1 cellular context compared by ENCODE assay signal in genomic region chr4:154626793-154627484, GRCh38.
TF ChIP-seq lines count a peak whose summit lies in the region.

No MANE protein-coding gene starts in this region.

TF ChIP-seq in HepG2, 621 proteins besides CTCF, POLR2A, EP300 and RAD21 (continued from another document and continues in another):
- peak; percentile 63 for TF ChIP-seq ZFX (CRISPR knock-in tag; IDR thresholded peaks at IDR 0.05; ENCODE audit: low read depth)
- no peak for TF ChIP-seq MYNN (CRISPR knock-in tag; IDR thresholded peaks at IDR 0.05; ENCODE audit: low read depth)
- TF ChIP-seq GATA4 (IDR thresholded peaks at IDR 0.05; ENCODE audit: borderline replicate concordance, low read depth), result no peak
- TF ChIP-seq MAF1 (CRISPR knock-in tag; IDR thresholded peaks at IDR 0.05; ENCODE audit: borderline replicate concordance), result no peak
- TF ChIP-seq ZNF781 (CRISPR knock-in tag; IDR thresholded peaks at IDR 0.05; ENCODE audit: borderline replicate concordance, not compliant biosample characterization), result no peak
- TF ChIP-seq, protein P1, sequence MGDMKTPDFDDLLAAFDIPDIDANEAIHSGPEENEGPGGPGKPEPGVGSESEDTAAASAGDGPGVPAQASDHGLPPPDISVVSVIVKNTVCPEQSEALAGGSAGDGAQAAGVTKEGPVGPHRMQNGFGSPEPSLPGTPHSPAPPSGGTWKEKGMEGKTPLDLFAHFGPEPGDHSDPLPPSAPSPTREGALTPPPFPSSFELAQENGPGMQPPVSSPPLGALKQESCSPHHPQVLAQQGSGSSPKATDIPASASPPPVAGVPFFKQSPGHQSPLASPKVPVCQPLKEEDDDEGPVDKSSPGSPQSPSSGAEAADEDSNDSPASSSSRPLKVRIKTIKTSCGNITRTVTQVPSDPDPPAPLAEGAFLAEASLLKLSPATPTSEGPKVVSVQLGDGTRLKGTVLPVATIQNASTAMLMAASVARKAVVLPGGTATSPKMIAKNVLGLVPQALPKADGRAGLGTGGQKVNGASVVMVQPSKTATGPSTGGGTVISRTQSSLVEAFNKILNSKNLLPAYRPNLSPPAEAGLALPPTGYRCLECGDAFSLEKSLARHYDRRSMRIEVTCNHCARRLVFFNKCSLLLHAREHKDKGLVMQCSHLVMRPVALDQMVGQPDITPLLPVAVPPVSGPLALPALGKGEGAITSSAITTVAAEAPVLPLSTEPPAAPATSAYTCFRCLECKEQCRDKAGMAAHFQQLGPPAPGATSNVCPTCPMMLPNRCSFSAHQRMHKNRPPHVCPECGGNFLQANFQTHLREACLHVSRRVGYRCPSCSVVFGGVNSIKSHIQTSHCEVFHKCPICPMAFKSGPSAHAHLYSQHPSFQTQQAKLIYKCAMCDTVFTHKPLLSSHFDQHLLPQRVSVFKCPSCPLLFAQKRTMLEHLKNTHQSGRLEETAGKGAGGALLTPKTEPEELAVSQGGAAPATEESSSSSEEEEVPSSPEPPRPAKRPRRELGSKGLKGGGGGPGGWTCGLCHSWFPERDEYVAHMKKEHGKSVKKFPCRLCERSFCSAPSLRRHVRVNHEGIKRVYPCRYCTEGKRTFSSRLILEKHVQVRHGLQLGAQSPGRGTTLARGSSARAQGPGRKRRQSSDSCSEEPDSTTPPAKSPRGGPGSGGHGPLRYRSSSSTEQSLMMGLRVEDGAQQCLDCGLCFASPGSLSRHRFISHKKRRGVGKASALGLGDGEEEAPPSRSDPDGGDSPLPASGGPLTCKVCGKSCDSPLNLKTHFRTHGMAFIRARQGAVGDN (CRISPR knock-in tag; IDR thresholded peaks at IDR 0.05), result peak; percentile 95
- 0 out of 2 replicates have a peak, but pooled peaks have one; percentile 32 for TF ChIP-seq ZXDC (CRISPR knock-in tag; IDR thresholded peaks at IDR 0.05)
- no peak for TF ChIP-seq ZFP1 (CRISPR knock-in tag; IDR thresholded peaks at IDR 0.05)
- TF ChIP-seq RNF2 (conservative IDR thresholded peaks at IDR 0.05; ENCODE audit: low read depth), result no peak
- TF ChIP-seq CCAR2 (optimal IDR thresholded peaks at IDR 0.05; ENCODE audit: low read depth, low read length), result no peak
- no peak for TF ChIP-seq ZNF75D (CRISPR knock-in tag; IDR thresholded peaks at IDR 0.05; ENCODE audit: borderline replicate concordance)
- TF ChIP-seq, protein P2, sequence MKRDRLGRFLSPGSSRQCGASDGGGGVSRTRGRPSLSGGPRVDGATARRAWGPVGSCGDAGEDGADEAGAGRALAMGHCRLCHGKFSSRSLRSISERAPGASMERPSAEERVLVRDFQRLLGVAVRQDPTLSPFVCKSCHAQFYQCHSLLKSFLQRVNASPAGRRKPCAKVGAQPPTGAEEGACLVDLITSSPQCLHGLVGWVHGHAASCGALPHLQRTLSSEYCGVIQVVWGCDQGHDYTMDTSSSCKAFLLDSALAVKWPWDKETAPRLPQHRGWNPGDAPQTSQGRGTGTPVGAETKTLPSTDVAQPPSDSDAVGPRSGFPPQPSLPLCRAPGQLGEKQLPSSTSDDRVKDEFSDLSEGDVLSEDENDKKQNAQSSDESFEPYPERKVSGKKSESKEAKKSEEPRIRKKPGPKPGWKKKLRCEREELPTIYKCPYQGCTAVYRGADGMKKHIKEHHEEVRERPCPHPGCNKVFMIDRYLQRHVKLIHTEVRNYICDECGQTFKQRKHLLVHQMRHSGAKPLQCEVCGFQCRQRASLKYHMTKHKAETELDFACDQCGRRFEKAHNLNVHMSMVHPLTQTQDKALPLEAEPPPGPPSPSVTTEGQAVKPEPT (CRISPR knock-in tag; IDR thresholded peaks at IDR 0.05; ENCODE audit: low read depth), result 0 out of 2 replicates have a peak, but pooled peaks have one; percentile 77
- TF ChIP-seq PTBP1 (IDR thresholded peaks at IDR 0.05; ENCODE audit: low read depth, low read length, poor library complexity, severe bottlenecking), result no peak
- peak; percentile 60; the same call in 1 of the 2 replicates for TF ChIP-seq ZNF761 (CRISPR knock-in tag; conservative IDR thresholded peaks at IDR 0.05)
- no peak for TF ChIP-seq NR2F2 (IDR thresholded peaks at IDR 0.05; ENCODE audit: borderline replicate concordance, low read depth)
- TF ChIP-seq TCF7 (IDR thresholded peaks at IDR 0.05; ENCODE audit: low read depth), result no peak
- no peak for TF ChIP-seq ZNF549 (CRISPR knock-in tag; IDR thresholded peaks at IDR 0.05)
- TF ChIP-seq CENPT (CRISPR knock-in tag; IDR thresholded peaks at IDR 0.05; ENCODE audit: low read depth), result no peak
- no peak for TF ChIP-seq PLRG1 (conservative IDR thresholded peaks at IDR 0.05)
- TF ChIP-seq GTF2F1 (IDR thresholded peaks at IDR 0.05; ENCODE audit: low read length), result no peak
- peak; percentile 42; the same call in 1 of the 2 replicates for TF ChIP-seq BCL6 (CRISPR knock-in tag; IDR thresholded peaks at IDR 0.05)
- TF ChIP-seq CC2D1A (CRISPR knock-in tag; IDR thresholded peaks at IDR 0.05), result no peak
- no peak for TF ChIP-seq ZNF264 (CRISPR knock-in tag; IDR thresholded peaks at IDR 0.05)
- no peak for TF ChIP-seq ZNF33B (CRISPR knock-in tag; IDR thresholded peaks at IDR 0.05)
- TF ChIP-seq ZNF605 (CRISPR knock-in tag; IDR thresholded peaks at IDR 0.05), result peak; percentile 74; the same call in 1 of the 2 replicates
- TF ChIP-seq TEF (CRISPR knock-in tag; IDR thresholded peaks at IDR 0.05), result no peak
- TF ChIP-seq, protein P3, sequence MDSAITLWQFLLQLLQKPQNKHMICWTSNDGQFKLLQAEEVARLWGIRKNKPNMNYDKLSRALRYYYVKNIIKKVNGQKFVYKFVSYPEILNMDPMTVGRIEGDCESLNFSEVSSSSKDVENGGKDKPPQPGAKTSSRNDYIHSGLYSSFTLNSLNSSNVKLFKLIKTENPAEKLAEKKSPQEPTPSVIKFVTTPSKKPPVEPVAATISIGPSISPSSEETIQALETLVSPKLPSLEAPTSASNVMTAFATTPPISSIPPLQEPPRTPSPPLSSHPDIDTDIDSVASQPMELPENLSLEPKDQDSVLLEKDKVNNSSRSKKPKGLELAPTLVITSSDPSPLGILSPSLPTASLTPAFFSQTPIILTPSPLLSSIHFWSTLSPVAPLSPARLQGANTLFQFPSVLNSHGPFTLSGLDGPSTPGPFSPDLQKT (CRISPR knock-in tag; IDR thresholded peaks at IDR 0.05; ENCODE audit: borderline replicate concordance), result no peak
- TF ChIP-seq HNRNPLL (IDR thresholded peaks at IDR 0.05; ENCODE audit: low read depth, low read length, poor library complexity, severe bottlenecking), result peak; percentile 67
- no peak for TF ChIP-seq HDAC2 (CRISPR knock-in tag; IDR thresholded peaks at IDR 0.05)
- peak; percentile 63; the same call in 1 of the 2 replicates for TF ChIP-seq ZNF224 (CRISPR knock-in tag; IDR thresholded peaks at IDR 0.05)
- peak; percentile 65; the same call in 1 of the 2 replicates for TF ChIP-seq ATF5 (CRISPR knock-in tag; IDR thresholded peaks at IDR 0.05; ENCODE audit: low read depth)
- TF ChIP-seq ZNF256 (CRISPR knock-in tag; conservative IDR thresholded peaks at IDR 0.05), result 0 out of 2 replicates have a peak, but pooled peaks have one; percentile 38
- 0 out of 2 replicates have a peak, but pooled peaks have one; percentile 32 for TF ChIP-seq ZBED4 (CRISPR knock-in tag; IDR thresholded peaks at IDR 0.05; ENCODE audit: borderline replicate concordance)
- peak; percentile 67; the same call in 1 of the 2 replicates for TF ChIP-seq PATZ1 (CRISPR knock-in tag; IDR thresholded peaks at IDR 0.05)
- TF ChIP-seq KDM2A (CRISPR knock-in tag; IDR thresholded peaks at IDR 0.05; ENCODE audit: borderline replicate concordance, low read depth), result peak; percentile 66; the same call in 1 of the 2 replicates
- TF ChIP-seq ETV5 (CRISPR knock-in tag; IDR thresholded peaks at IDR 0.05; ENCODE audit: borderline replicate concordance), result no peak
- peak; percentile 42; the same call in 1 of the 2 replicates for TF ChIP-seq ZNF792 (CRISPR knock-in tag; IDR thresholded peaks at IDR 0.05)
- TF ChIP-seq ZNF841 (CRISPR knock-in tag; IDR thresholded peaks at IDR 0.05; ENCODE audit: borderline replicate concordance), result no peak
- no peak for TF ChIP-seq PPARG (CRISPR knock-in tag; conservative IDR thresholded peaks at IDR 0.05)
- peak; percentile 40; the same call in 1 of the 2 replicates for TF ChIP-seq ATF7-NPFF (CRISPR knock-in tag; IDR thresholded peaks at IDR 0.05; ENCODE audit: low read depth)
- TF ChIP-seq, protein P4, sequence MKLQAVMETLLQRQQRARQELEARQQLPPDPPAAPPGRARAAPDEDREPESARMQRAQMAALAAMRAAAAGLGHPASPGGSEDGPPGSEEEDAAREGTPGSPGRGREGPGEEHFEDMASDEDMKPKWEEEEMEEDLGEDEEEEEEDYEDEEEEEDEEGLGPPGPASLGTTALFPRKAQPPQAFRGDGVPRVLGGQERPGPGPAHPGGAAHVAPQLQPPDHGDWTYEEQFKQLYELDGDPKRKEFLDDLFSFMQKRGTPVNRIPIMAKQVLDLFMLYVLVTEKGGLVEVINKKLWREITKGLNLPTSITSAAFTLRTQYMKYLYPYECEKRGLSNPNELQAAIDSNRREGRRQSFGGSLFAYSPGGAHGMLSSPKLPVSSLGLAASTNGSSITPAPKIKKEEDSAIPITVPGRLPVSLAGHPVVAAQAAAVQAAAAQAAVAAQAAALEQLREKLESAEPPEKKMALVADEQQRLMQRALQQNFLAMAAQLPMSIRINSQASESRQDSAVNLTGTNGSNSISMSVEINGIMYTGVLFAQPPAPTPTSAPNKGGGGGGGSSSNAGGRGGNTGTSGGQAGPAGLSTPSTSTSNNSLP (IDR thresholded peaks at IDR 0.05; ENCODE audit: low read depth, low read length), result no peak
- TF ChIP-seq NFKBIZ (CRISPR knock-in tag; IDR thresholded peaks at IDR 0.05), result 0 out of 2 replicates have a peak, but pooled peaks have one; percentile 37
- peak; percentile 52; the same call in 1 of the 2 replicates for TF ChIP-seq GABPB1 (CRISPR knock-in tag; IDR thresholded peaks at IDR 0.05)
- TF ChIP-seq ZNF768 (CRISPR knock-in tag; IDR thresholded peaks at IDR 0.05), result peak; percentile 63; the same call in 1 of the 2 replicates
- no peak for TF ChIP-seq EEA1 (CRISPR knock-in tag; IDR thresholded peaks at IDR 0.05; ENCODE audit: borderline replicate concordance)
- no peak for TF ChIP-seq KMT2B (CRISPR knock-in tag; IDR thresholded peaks at IDR 0.05)
